In genomic region chr22:49657275-49657973, GRCh38 we compare ENCODE assay signal across 1 cellular context.
TF ChIP-seq lines count a peak whose summit lies in the region.

No MANE protein-coding gene starts in this region.

TF ChIP-seq in HCT116, 20 proteins besides CTCF, POLR2A, EP300 and RAD21 (continued from another document):
- TF ChIP-seq ATF3 (IDR thresholded peaks at IDR 0.05) (no peak), YY1 (IDR thresholded peaks at IDR 0.05; ENCODE audit: extremely low read depth, insufficient replicate concordance, low read depth, low read length) (peak; percentile 86), POLR2AphosphoS5 (IDR thresholded peaks at IDR 0.05; ENCODE audit: low read depth, low read length) (peak; percentile 77), JUND (IDR thresholded peaks at IDR 0.05) (no peak), CBX3 (IDR thresholded peaks at IDR 0.05; ENCODE audit: low read depth) (no peak), TCF7L2 (IDR thresholded peaks at IDR 0.05; ENCODE audit: borderline replicate concordance, extremely low read depth, insufficient read depth, insufficient read length) (no peak), MAX (IDR thresholded peaks at IDR 0.05) (no peak; the same call in 1 of the 2 replicates), ELF1 (IDR thresholded peaks at IDR 0.05; ENCODE audit: borderline replicate concordance, low read depth) (no peak), SIN3A (IDR thresholded peaks at IDR 0.05; ENCODE audit: low read depth) (no peak), EZH2 (IDR thresholded peaks at IDR 0.05) (no peak), REST (IDR thresholded peaks at IDR 0.05; ENCODE audit: low read depth) (no peak), EGR1 (IDR thresholded peaks at IDR 0.05; ENCODE audit: low read depth) (peak; percentile 36; the same call in 1 of the 2 replicates), FOSL1 (IDR thresholded peaks at IDR 0.05; ENCODE audit: low read depth) (no peak), EZH2phosphoT487 (IDR thresholded peaks at IDR 0.05; ENCODE audit: borderline replicate concordance) (no peak), SP1 (IDR thresholded peaks at IDR 0.05; ENCODE audit: low read depth) (no peak)
